Comparison of ENCODE assay signal across 31 cellular contexts in genomic region chr12:77640356-77640755, GRCh38.
"Had no signal": no experiment of that assay in that cellular context is flagged by ENCODE, and none has a peak within 500 bp of the region (broad histone marks: within the 10 kb centered on the region; RNA-seq: fewer than 3 reads in every experiment).

No MANE protein-coding gene starts in this region.

- H3K4me1 ChIP-seq: adrenal gland, body of pancreas, esophagus muscularis mucosa, foreskin keratinocyte, gastrocnemius medialis, heart left ventricle had no signal

- H3K27ac ChIP-seq: adrenal gland, body of pancreas, esophagus muscularis mucosa, foreskin keratinocyte, gastrocnemius medialis, heart left ventricle had no signal

- H3K4me3 ChIP-seq: adrenal gland, body of pancreas, esophagus muscularis mucosa, gastrocnemius medialis, heart left ventricle had no signal

- FAIRE-seq: colon had no signal

- DNase-seq: activated CD4-positive, alpha-beta memory T cell treated with anti-CD3 and anti-CD28 coated beads for 36 hours; activated CD4-positive, alpha-beta T cell treated with anti-CD3 and anti-CD28 coated beads for 36 hours; activated CD4-positive, alpha-beta T cell treated with anti-CD3 and anti-CD28 coated beads, Interleukin-2, amount 10 ng/mL, durations not matched to agents 24 days and 14 days; activated CD4-positive, CD25-positive, alpha-beta regulatory T cell; activated CD4-positive, CD25-positive, alpha-beta regulatory T cell treated with anti-CD3 and anti-CD28 coated beads, Interleukin-2, amount 50 U/mL, for 72 hours; activated CD8-positive, alpha-beta memory T cell treated with anti-CD3 and anti-CD28 coated beads, Interleukin-2, amount 10 ng/mL, durations not matched to agents 7 days and 5 days; activated CD8-positive, alpha-beta memory T cell treated with anti-CD3 and anti-CD28 coated beads, Interleukin-2, amount 50 U/mL, for 4 hours; activated CD8-positive, alpha-beta T cell treated with anti-CD3 and anti-CD28 coated beads, Interleukin-2, amount 10 ng/mL, durations not matched to agents 7 days and 5 days; activated effector memory CD4-positive, alpha-beta T cell treated with anti-CD3 and anti-CD28 coated beads, Interleukin-2, amount 50 U/mL, for 16 hours; activated naive CD4-positive, alpha-beta T cell treated with anti-CD3 and anti-CD28 coated beads for 36 hours; activated naive CD8-positive, alpha-beta T cell treated with anti-CD3 and anti-CD28 coated beads for 36 hours; activated naive CD8-positive, alpha-beta T cell treated with anti-CD3 and anti-CD28 coated beads, Interleukin-2, amount 50 U/mL, for 24 hours; activated T-cell treated with anti-CD3 and anti-CD28 coated beads, Interleukin-2, amount 50 U/mL, for 1 hour; activated T-cell treated with anti-CD3 and anti-CD28 coated beads, Interleukin-2, amount 50 U/mL, for 48 hours; adrenal gland; amygdala; aorta; body of pancreas; caudate nucleus; cortex of kidney; dermis blood vessel endothelial cell; effector CD4-positive, alpha-beta T cell; effector memory CD8-positive, alpha-beta T cell; erythroblast; foreskin keratinocyte; gastrocnemius medialis; glutamatergic neuron; heart left ventricle; T-helper 2 cell had no signal

- H3K36me3 ChIP-seq: adrenal gland, esophagus muscularis mucosa, gastrocnemius medialis, heart left ventricle had no signal

- H3K9me3 ChIP-seq: adrenal gland, body of pancreas, esophagus muscularis mucosa, gastrocnemius medialis, heart left ventricle had no signal

- H3K27me3 ChIP-seq: adrenal gland, body of pancreas, esophagus muscularis mucosa, foreskin keratinocyte, gastrocnemius medialis, heart left ventricle had no signal

- ATAC-seq: activated CD4-positive, alpha-beta T cell treated with anti-CD3 and anti-CD28 coated beads for 36 hours; activated CD8-positive, alpha-beta memory T cell treated with anti-CD3 and anti-CD28 coated beads, Interleukin-2, amount 10 ng/mL, durations not matched to agents 7 days and 5 days; activated CD8-positive, alpha-beta T cell treated with anti-CD3 and anti-CD28 coated beads, Interleukin-2, amount 10 ng/mL, durations not matched to agents 7 days and 5 days; activated naive CD8-positive, alpha-beta T cell treated with anti-CD3 and anti-CD28 coated beads, Interleukin-2, amount 50 U/mL, for 24 hours; body of pancreas; effector memory CD8-positive, alpha-beta T cell; foreskin keratinocyte; gastrocnemius medialis; heart left ventricle had no signal
